21 cellular contexts compared by ENCODE assay signal in genomic region chr7:111437736-111438135, GRCh38.
DNase-seq lines count a peak whose midpoint lies in the region; TF ChIP-seq lines count a peak whose summit lies in the region.
"Had no signal": no experiment of that assay in that cellular context is flagged by ENCODE, and none has a peak within 500 bp of the region (broad histone marks: within the 10 kb centered on the region; RNA-seq: fewer than 3 reads in every experiment).

No MANE protein-coding gene starts in this region.

- H4K5ac ChIP-seq in H9 (ENCODE audit: insufficient read length, low read depth, low read length), result no peak overlapping the region

- H3K79me2 ChIP-seq in H9 (ENCODE audit: insufficient read depth, low read length), result no peaks in the 10 kb centered on the region

- no peaks in the 10 kb centered on the region for H3K23me2 ChIP-seq in H9 (ENCODE audit: insufficient read length, low read depth, low read length, poor library complexity, severe bottlenecking)

- H3K18ac ChIP-seq in mesenchymal stem cell (ENCODE audit: low read depth in 1 of 2, low read length in 2 of 2) (no peak overlapping the region), H9 (ENCODE audit: insufficient read length, low read depth, low read length) (no peak overlapping the region)

- H2BK5ac ChIP-seq in mesenchymal stem cell (ENCODE audit: low read depth, low read length, poor library complexity, severe bottlenecking) (no peak overlapping the region), H9 (ENCODE audit: insufficient read length, low read length) (no peak overlapping the region)

- H2BK15ac ChIP-seq in mesenchymal stem cell (ENCODE audit: low read depth, poor library complexity, severe bottlenecking), result no peak overlapping the region
- no peak overlapping the region for H2BK15ac ChIP-seq in H9 (ENCODE audit: low read depth, low read length)

- H3K14ac ChIP-seq in mesenchymal stem cell (ENCODE audit: low read length in 2 of 2) (no peak overlapping the region), H9 (ENCODE audit: insufficient read depth, low read length) (no peak overlapping the region)

- H3K4me3 ChIP-seq in SJCRH30 (no peak overlapping the region), choroid plexus epithelial cell (ENCODE audit: low read depth, low read length) (no peak overlapping the region), mesenchymal stem cell (ENCODE audit: insufficient read depth in 1 of 2, low read depth in 1 of 2, low read length in 2 of 2) (no peak overlapping the region), skeletal muscle satellite cell (ENCODE audit: low read length) (no peak overlapping the region)
- H3K4me3 ChIP-seq: A549 had no signal

- H3K4ac ChIP-seq in mesenchymal stem cell (ENCODE audit: low read depth in 1 of 2, low read length in 2 of 2) (no peak overlapping the region), H9 (ENCODE audit: low read depth, low read length) (no peak overlapping the region)

- H3K9me3 ChIP-seq in SJCRH30 (replicated peaks) (peaks cover 26% of the 10 kb centered on the region), mesenchymal stem cell (ENCODE audit: control insufficient read depth, low read length) (peaks cover 3% of the 10 kb centered on the region), skeletal muscle satellite cell (replicated peaks; ENCODE audit: low read length) (no peaks in the 10 kb centered on the region), H9 (ENCODE audit: control insufficient read depth, low read depth, low read length) (no peaks in the 10 kb centered on the region)

- H2BK12ac ChIP-seq in mesenchymal stem cell (ENCODE audit: low read length in 2 of 2) (no peak overlapping the region), H9 (ENCODE audit: insufficient read length, low read depth, low read length) (no peak overlapping the region)

- 79% methylated on average over 1 of the region's 2 CpGs for WGBS in mesenchymal stem cell
- WGBS in H9 (ENCODE audit: extremely low coverage, insufficient read length, low lambda C conversion rate), result no CpG with 5 or more reads among the region's 2 CpGs

- H3T11ph ChIP-seq in H9 (ENCODE audit: low read length), result no peak overlapping the region

- H3K23ac ChIP-seq in mesenchymal stem cell (ENCODE audit: low read length in 2 of 2) (no peak overlapping the region), H9 (ENCODE audit: insufficient read length, low read depth, low read length) (no peak overlapping the region)

- TF ChIP-seq CTCF in choroid plexus epithelial cell (conservative IDR thresholded peaks at IDR 0.05; ENCODE audit: low read depth, low read length), result no peak
- no peak for TF ChIP-seq CTCF in H9 (conservative IDR thresholded peaks at IDR 0.05)

- H3K56ac ChIP-seq in H9 (ENCODE audit: insufficient read length, low read depth, low read length), result no peak overlapping the region

- no peak overlapping the region for H3K27ac Mint-ChIP-seq in H9
- H3K27ac Mint-ChIP-seq: B cell, CD14-positive monocyte had no signal

- no peak overlapping the region for H2BK20ac ChIP-seq in H9 (ENCODE audit: low read depth, low read length, poor library complexity, severe bottlenecking)

- H3K27me3 ChIP-seq in SJCRH30 (no peaks in the 10 kb centered on the region), mesenchymal stem cell (ENCODE audit: control insufficient read depth in 1 of 2, insufficient read depth in 1 of 2, low read length in 2 of 2) (no peaks in the 10 kb centered on the region), skeletal muscle satellite cell (ENCODE audit: control insufficient read depth, insufficient read depth, low read length) (no peaks in the 10 kb centered on the region), H9 (ENCODE audit: insufficient read depth, low read length) (no peaks in the 10 kb centered on the region)

- no peak overlapping the region for H4K8ac ChIP-seq in mesenchymal stem cell (ENCODE audit: low read length)
- H4K8ac ChIP-seq in H9 (replicated peaks; ENCODE audit: insufficient read length, low read depth, low read length), result no peak overlapping the region

- no peak overlapping the region for H4K91ac ChIP-seq in mesenchymal stem cell (ENCODE audit: low read length)
- H4K91ac ChIP-seq in H9 (ENCODE audit: insufficient read length, low read depth, low read length), result no peak overlapping the region

- H4K20me1 ChIP-seq in H9 (ENCODE audit: control insufficient read depth, insufficient read depth, insufficient read length), result no peaks in the 10 kb centered on the region

- H3K4me1 ChIP-seq in SJCRH30 (peaks cover 26% of the 10 kb centered on the region), mesenchymal stem cell (ENCODE audit: control insufficient read depth, insufficient read depth, low read depth, low read length) (no peaks in the 10 kb centered on the region), skeletal muscle satellite cell (ENCODE audit: control insufficient read depth, insufficient read depth, low read length) (peaks cover 23% of the 10 kb centered on the region), H9 (ENCODE audit: insufficient read depth, low read length) (no peaks in the 10 kb centered on the region)

- H2AFZ ChIP-seq in mesenchymal stem cell (ENCODE audit: low read depth, low read length) (no peak overlapping the region), H9 (ENCODE audit: low read length) (no peak overlapping the region)

- DNase-seq in SJCRH30, result peak in 1 of 2 experiments; percentile 37
- peak; percentile 33 for DNase-seq in choroid plexus epithelial cell (ENCODE audit: low read depth)
- DNase-seq in mesenchymal stem cell, result no peak
- no peak for DNase-seq in NAMALWA (ENCODE audit: low spot score)
- no peak for DNase-seq in H9
- DNase-seq in dedifferentiated amniotic fluid mesenchymal stem cell (ENCODE audit: extremely low spot score), result no peak
- DNase-seq in stimulated activated CD4-positive, alpha-beta T cell treated with anti-CD3 and anti-CD28 coated beads, Interleukin-4, amount 100 ng/mL, for 4 hours, result no peak
- DNase-seq: GDM1; NCI-H1105 treated with DMSO at 0.1 percent for 48 hours; NCI-H1694; NCI-H2081; NCI-H2171; NCI-H345; NCI-H524; NCI-H774; NK-92 treated with Interleukin-12 subunit alpha and Interleukin-12 subunit beta, amount 100 ng/mL, for 24 hours had no signal

- H2BK120ac ChIP-seq in mesenchymal stem cell (ENCODE audit: low read depth, low read length), result no peak overlapping the region
- H2BK120ac ChIP-seq in H9 (ENCODE audit: low read depth, low read length, poor library complexity, severe bottlenecking), result no peak overlapping the region

- H2AK5ac ChIP-seq in mesenchymal stem cell (ENCODE audit: low read length, severe bottlenecking) (no peak overlapping the region), H9 (ENCODE audit: insufficient read length, low read length) (no peak overlapping the region)

- no peaks in the 10 kb centered on the region for H3K27me3 Mint-ChIP-seq in H9 (ENCODE audit: low read depth)
- H3K27me3 Mint-ChIP-seq: B cell had no signal

- no peaks in the 10 kb centered on the region; a peak in 1 of 4 replicates for H3K4me1 Mint-ChIP-seq in H9
- H3K4me1 Mint-ChIP-seq: CD14-positive monocyte had no signal

- peak overlapping the region; percentile 76 for H3K9ac ChIP-seq in mesenchymal stem cell (ENCODE audit: low read length)
- H3K9ac ChIP-seq in skeletal muscle satellite cell (ENCODE audit: low read depth, low read length), result peak overlapping the region; percentile 26
- no peak overlapping the region for H3K9ac ChIP-seq in H9 (ENCODE audit: extremely low read depth, insufficient read length, low read length)
- H3K9ac ChIP-seq: KMS-11 had no signal

- H3K9me3 Mint-ChIP-seq in H9, result peaks cover 9 to 19% of the 10 kb centered on the region in 2 experiments; a peak in 4 of 5 replicates

- H3K79me1 ChIP-seq in mesenchymal stem cell (replicated peaks; ENCODE audit: low read length, poor library complexity, severe bottlenecking) (peaks cover 3% of the 10 kb centered on the region), H9 (ENCODE audit: insufficient read depth, low read depth, low read length, poor library complexity, severe bottlenecking) (no peaks in the 10 kb centered on the region)

- no peak overlapping the region for H3K4me2 ChIP-seq in mesenchymal stem cell (ENCODE audit: low read length, poor library complexity, severe bottlenecking)
- no peak overlapping the region for H3K4me2 ChIP-seq in skeletal muscle satellite cell (ENCODE audit: low read length)
- no peak overlapping the region for H3K4me2 ChIP-seq in H9 (ENCODE audit: insufficient read depth, insufficient read length, low read length)
- H3K4me2 ChIP-seq: KMS-11 had no signal

- H3K27ac ChIP-seq in SJCRH30 (peak overlapping the region; percentile 96), mesenchymal stem cell (ENCODE audit: low read length, poor library complexity, severe bottlenecking) (no peak overlapping the region), H9 (ENCODE audit: insufficient read length, low read depth, low read length) (no peak overlapping the region)
- H3K27ac ChIP-seq: A549, KMS-11 had no signal

- H3K36me3 ChIP-seq in SJCRH30 (no peaks in the 10 kb centered on the region), mesenchymal stem cell (ENCODE audit: control insufficient read depth in 1 of 2, insufficient read depth in 2 of 2, low read depth in 1 of 2, low read length in 2 of 2) (no peaks in the 10 kb centered on the region), skeletal muscle satellite cell (ENCODE audit: insufficient read depth, low read length) (no peaks in the 10 kb centered on the region)

- H3K4me3 Mint-ChIP-seq in H9, result no peak overlapping the region
- H3K4me3 Mint-ChIP-seq: B cell, CD14-positive monocyte had no signal

- peaks cover 5 to 13% (median 11%) of the 10 kb centered on the region in 3 experiments for H3K36me3 Mint-ChIP-seq in H9 (ENCODE audit: insufficient read depth in 1 of 3, low read depth in 3 of 3)
- H3K36me3 Mint-ChIP-seq: CD14-positive monocyte had no signal
